9 cellular contexts compared by ENCODE assay signal in genomic region chr3:50620846-50621245, GRCh38. TPM values are rescaled to one million over a fixed set of nuclear protein-coding genes. Genes with fewer than 3 reads are reported as not detected.
DNase-seq lines count a peak whose midpoint lies in the region; ATAC-seq and TF ChIP-seq lines count a peak whose summit lies in the region.
"Had no signal": no experiment of that assay in that cellular context is flagged by ENCODE, and none has a peak within 500 bp of the region (broad histone marks: within the 10 kb centered on the region; RNA-seq: fewer than 3 reads in every experiment).

No MANE protein-coding gene starts in this region.

- H3K4me1 Mint-ChIP-seq in T-helper 17 cell, result peaks cover 64% of the 10 kb centered on the region
- peaks cover 23% of the 10 kb centered on the region for H3K4me1 Mint-ChIP-seq in osteocyte (ENCODE audit: unreplicated experiment)

- H3K4me3 Mint-ChIP-seq in T-helper 17 cell (peak overlapping the region; percentile 97), osteocyte (ENCODE audit: unreplicated experiment) (no peak overlapping the region)

- no peaks in the 10 kb centered on the region for H3K27me3 Mint-ChIP-seq in T-helper 17 cell
- no peaks in the 10 kb centered on the region for H3K27me3 Mint-ChIP-seq in osteocyte (ENCODE audit: unreplicated experiment)

- H3K9me3 ChIP-seq in T-helper 17 cell (ENCODE audit: control insufficient read depth, low read length, poor library complexity, severe bottlenecking), result no peaks in the 10 kb centered on the region
- H3K9me3 ChIP-seq: ascending aorta had no signal

- no peaks in the 10 kb centered on the region for H3K9me3 Mint-ChIP-seq in osteocyte (ENCODE audit: unreplicated experiment)

- H3K36me3 Mint-ChIP-seq in T-helper 17 cell (ENCODE audit: low read depth) (peaks cover 2% of the 10 kb centered on the region), osteocyte (ENCODE audit: unreplicated experiment) (peaks cover 2% of the 10 kb centered on the region)

- peak overlapping the region; percentile 91 for H3K27ac Mint-ChIP-seq in T-helper 17 cell
- no peak overlapping the region for H3K27ac Mint-ChIP-seq in osteocyte (ENCODE audit: unreplicated experiment)

- no peak for ATAC-seq in T-helper 17 cell

- no peak for TF ChIP-seq CTCF in osteocyte (IDR thresholded peaks at IDR 0.05)

- DNase-seq in ELR (ENCODE audit: low read depth) (peak; percentile 35), T-helper 17 cell (no peak), medulla oblongata (ENCODE audit: extremely low spot score) (peak; percentile 65), inferior parietal cortex (ENCODE audit: extremely low spot score) (no peak), osteocyte (ENCODE audit: extremely low spot score, unreplicated experiment) (no peak), hepatic stellate cell (ENCODE audit: low spot score) (no peak)
- DNase-seq: H7, IMR-90 had no signal

RNA-seq across cellular contexts. Expression of gene MAPKAPK3, which starts 3.9 kb away (rescaled TPM):
- 10 to 100 TPM; 44.7 to 49.2 TPM for total RNA-seq in T-helper 17 cell
- total RNA-seq in osteocyte, result 24.8 and 31.9 TPM in 2 replicates

RNA-seq across cellular contexts. Expression of gene CISH, which starts 9.3 kb away (rescaled TPM):
- total RNA-seq in T-helper 17 cell, result 10 to 100 TPM; 28.3 to 63.4 TPM
- 1.7 and 2.4 TPM in 2 replicates for total RNA-seq in osteocyte

RNA-seq across cellular contexts. Expression of gene HEMK1, which starts 51.5 kb away (rescaled TPM):
- total RNA-seq in T-helper 17 cell (10 to 100 TPM; 22.7 to 25.1 TPM), osteocyte (19.9 and 23.1 TPM in 2 replicates)

RNA-seq across cellular contexts. Expression of gene C3orf18, which starts 53.3 kb away (rescaled TPM):
- total RNA-seq in T-helper 17 cell, result 10 to 100 TPM; 15.0 to 17.1 TPM
- 2.2 and 3.9 TPM in 2 replicates for total RNA-seq in osteocyte

RNA-seq across cellular contexts. Expression of gene DOCK3, which starts 53.9 kb away (rescaled TPM):
- 1 to 10 TPM; 1.9 to 3.2 TPM for total RNA-seq in T-helper 17 cell
- total RNA-seq in osteocyte, result 0.24 and 0.34 TPM in 2 replicates

Comparison
In these comparisons a context has a peak if more than half of its experiments do, and no peak if none do; other contexts are left out.
1. DNase-seq: peak in ELR (single experiment) and medulla oblongata (single experiment); none in T-helper 17 cell (0 of 3), inferior parietal cortex (single experiment), osteocyte (single experiment) and hepatic stellate cell (single experiment).